Comparison of ENCODE assay signal across 1 cellular context in genomic region chr22:19203839-19204238, GRCh38.
TF ChIP-seq lines count a peak whose summit lies in the region.

No MANE protein-coding gene starts in this region.

TF ChIP-seq in K562, 482 proteins besides CTCF, POLR2A, EP300 and RAD21 (continued from another document):
- TF ChIP-seq ZBTB34 (CRISPR knock-in tag; IDR thresholded peaks at IDR 0.05): no peak
- TF ChIP-seq PPARD (CRISPR knock-in tag; IDR thresholded peaks at IDR 0.05): no peak
- no peak for TF ChIP-seq NBN (IDR thresholded peaks at IDR 0.05; ENCODE audit: low read depth)
- peak; percentile 59 for TF ChIP-seq CEBPG (CRISPR knock-in tag; IDR thresholded peaks at IDR 0.05)
- peak in 1 of 2 experiments; percentile 52; a peak in 2 of 4 replicates for TF ChIP-seq CEBPG (tag; conservative IDR thresholded peaks at IDR 0.05 in 1 of 2, IDR thresholded peaks at IDR 0.05 in 1 of 2)
- TF ChIP-seq ZNF3 (CRISPR knock-in tag; IDR thresholded peaks at IDR 0.05): no peak
- TF ChIP-seq KDM4B (IDR thresholded peaks at IDR 0.05; ENCODE audit: borderline replicate concordance in 2 of 2, low read depth in 1 of 2): no peak
- TF ChIP-seq TAF15 (IDR thresholded peaks at IDR 0.05; ENCODE audit: low read depth, low read length): no peak
- TF ChIP-seq ZNF124 (CRISPR knock-in tag; IDR thresholded peaks at IDR 0.05): no peak
- TF ChIP-seq ZNF140 (CRISPR knock-in tag; IDR thresholded peaks at IDR 0.05): no peak
- TF ChIP-seq CHAMP1 (IDR thresholded peaks at IDR 0.05): no peak
- no peak for TF ChIP-seq FOXM1 (IDR thresholded peaks at IDR 0.05; ENCODE audit: low read depth)
- no peak for TF ChIP-seq FOXM1 (CRISPR knock-in tag; IDR thresholded peaks at IDR 0.05; ENCODE audit: low read depth)
- TF ChIP-seq HDGF (IDR thresholded peaks at IDR 0.05): no peak
- no peak for TF ChIP-seq ZNF41 (CRISPR knock-in tag; conservative IDR thresholded peaks at IDR 0.05)
- 0 out of 2 replicates have a peak, but pooled peaks have one; percentile 15 for TF ChIP-seq FOXP1 (CRISPR knock-in tag; IDR thresholded peaks at IDR 0.05)
- TF ChIP-seq ZHX1 (conservative IDR thresholded peaks at IDR 0.05; ENCODE audit: low read length): no peak
- TF ChIP-seq ZBTB17 (CRISPR knock-in tag; IDR thresholded peaks at IDR 0.05): no peak
- TF ChIP-seq SMARCC2 (IDR thresholded peaks at IDR 0.05; ENCODE audit: low read depth): no peak
- TF ChIP-seq ATF7 (IDR thresholded peaks at IDR 0.05): no peak
- TF ChIP-seq ZNF316 (IDR thresholded peaks at IDR 0.05): 0 out of 2 replicates have a peak, but pooled peaks have one; percentile 10
- no peak for TF ChIP-seq PURB (CRISPR knock-in tag; IDR thresholded peaks at IDR 0.05; ENCODE audit: low read depth)
- no peak for TF ChIP-seq PRMT5 (CRISPR knock-in tag; IDR thresholded peaks at IDR 0.05)
- TF ChIP-seq ELF4 (CRISPR knock-in tag; IDR thresholded peaks at IDR 0.05): no peak
- TF ChIP-seq, protein P1, sequence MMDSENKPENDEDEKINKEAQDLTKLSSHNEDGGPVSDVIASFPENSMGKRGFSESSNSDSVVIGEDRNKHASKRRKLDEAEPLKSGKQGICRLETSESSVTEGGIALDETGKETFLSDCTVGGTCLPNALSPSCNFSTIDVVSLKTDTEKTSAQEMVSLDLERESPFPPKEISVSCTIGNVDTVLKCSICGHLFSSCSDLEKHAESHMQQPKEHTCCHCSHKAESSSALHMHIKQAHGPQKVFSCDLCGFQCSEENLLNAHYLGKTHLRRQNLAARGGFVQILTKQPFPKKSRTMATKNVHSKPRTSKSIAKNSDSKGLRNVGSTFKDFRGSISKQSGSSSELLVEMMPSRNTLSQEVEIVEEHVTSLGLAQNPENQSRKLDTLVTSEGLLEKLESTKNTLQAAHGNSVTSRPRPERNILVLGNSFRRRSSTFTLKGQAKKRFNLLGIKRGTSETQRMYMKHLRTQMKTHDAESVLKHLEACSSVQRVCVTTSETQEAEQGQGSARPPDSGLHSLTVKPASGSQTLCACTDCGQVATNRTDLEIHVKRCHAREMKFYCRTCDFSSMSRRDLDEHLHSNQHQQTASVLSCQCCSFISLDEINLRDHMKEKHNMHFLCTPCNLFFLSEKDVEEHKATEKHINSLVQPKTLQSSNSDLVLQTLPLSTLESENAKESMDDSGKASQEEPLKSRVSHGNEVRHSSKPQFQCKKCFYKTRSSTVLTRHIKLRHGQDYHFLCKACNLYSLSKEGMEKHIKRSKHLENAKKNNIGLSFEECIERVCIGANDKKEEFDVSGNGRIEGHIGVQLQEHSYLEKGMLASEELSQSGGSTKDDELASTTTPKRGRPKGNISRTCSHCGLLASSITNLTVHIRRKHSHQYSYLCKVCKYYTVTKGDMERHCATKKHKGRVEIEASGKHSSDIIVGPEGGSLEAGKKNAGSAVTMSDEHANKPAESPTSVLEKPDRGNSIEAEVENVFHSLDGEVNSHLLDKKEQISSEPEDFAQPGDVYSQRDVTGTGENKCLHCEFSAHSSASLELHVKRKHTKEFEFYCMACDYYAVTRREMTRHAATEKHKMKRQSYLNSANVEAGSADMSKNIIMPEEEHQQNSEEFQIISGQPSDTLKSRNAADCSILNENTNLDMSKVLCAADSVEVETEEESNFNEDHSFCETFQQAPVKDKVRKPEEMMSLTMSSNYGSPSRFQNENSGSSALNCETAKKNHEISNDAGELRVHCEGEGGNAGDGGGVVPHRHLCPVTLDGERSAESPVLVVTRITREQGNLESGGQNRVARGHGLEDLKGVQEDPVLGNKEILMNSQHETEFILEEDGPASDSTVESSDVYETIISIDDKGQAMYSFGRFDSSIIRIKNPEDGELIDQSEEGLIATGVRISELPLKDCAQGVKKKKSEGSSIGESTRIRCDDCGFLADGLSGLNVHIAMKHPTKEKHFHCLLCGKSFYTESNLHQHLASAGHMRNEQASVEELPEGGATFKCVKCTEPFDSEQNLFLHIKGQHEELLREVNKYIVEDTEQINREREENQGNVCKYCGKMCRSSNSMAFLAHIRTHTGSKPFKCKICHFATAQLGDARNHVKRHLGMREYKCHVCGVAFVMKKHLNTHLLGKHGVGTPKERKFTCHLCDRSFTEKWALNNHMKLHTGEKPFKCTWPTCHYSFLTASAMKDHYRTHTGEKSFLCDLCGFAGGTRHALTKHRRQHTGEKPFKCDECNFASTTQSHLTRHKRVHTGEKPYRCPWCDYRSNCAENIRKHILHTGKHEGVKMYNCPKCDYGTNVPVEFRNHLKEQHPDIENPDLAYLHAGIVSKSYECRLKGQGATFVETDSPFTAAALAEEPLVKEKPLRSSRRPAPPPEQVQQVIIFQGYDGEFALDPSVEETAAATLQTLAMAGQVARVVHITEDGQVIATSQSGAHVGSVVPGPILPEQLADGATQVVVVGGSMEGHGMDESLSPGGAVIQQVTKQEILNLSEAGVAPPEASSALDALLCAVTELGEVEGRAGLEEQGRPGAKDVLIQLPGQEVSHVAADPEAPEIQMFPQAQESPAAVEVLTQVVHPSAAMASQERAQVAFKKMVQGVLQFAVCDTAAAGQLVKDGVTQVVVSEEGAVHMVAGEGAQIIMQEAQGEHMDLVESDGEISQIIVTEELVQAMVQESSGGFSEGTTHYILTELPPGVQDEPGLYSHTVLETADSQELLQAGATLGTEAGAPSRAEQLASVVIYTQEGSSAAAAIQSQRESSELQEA (IDR thresholded peaks at IDR 0.05; ENCODE audit: low read depth): no peak
- TF ChIP-seq KAT8 (IDR thresholded peaks at IDR 0.05; ENCODE audit: low read depth): no peak
- no peak for TF ChIP-seq PYGO2 (tag; IDR thresholded peaks at IDR 0.05)
- no peak for TF ChIP-seq ESRRA (IDR thresholded peaks at IDR 0.05; ENCODE audit: borderline replicate concordance, low read depth)
